In the genomic region with DNA sequence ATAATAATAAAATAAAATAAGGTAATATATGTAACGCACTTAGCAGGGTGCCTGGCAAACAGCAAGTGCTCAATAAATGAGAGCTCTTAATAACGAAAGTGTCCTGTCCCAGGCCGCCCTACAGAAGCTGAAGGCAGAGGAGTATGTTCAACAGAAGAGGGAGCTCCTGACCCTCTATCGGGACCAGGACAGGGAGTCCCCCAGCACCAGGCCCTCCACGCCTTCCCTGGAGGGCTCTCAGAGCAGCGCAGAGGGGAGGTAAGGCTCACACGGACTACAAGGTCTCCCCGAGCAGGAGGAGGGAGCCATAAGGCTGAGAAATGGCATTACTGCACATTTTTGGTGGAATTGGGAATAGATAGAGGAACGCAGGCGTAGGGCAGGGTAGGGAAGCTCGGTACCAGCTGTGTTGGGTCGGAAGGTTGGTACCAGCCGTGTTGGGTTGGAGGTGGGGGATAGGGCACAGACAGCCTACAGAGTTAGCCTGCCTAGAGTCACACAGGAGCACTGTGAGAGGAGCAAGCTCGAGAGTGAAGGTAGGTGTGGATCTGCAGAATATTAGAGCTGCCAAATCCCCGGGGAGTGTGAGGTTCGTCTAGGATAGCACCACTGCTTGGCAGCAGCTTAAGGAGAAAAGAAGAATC, we compare ENCODE assay signal across 8 cellular contexts. TPM values are rescaled to one million over a fixed set of nuclear protein-coding genes. Genes with fewer than 3 reads are reported as not detected.
A peak's percentile ranks its signal among the peaks of the same experiment; 100 is the strongest.
DNase-seq lines count a peak whose midpoint lies in the region; TF ChIP-seq lines count a peak whose summit lies in the region.

No MANE protein-coding gene starts in this region.

- peaks cover 0 to 98% (median 56%) of the 10 kb centered on the region in 4 donors for H3K4me1 ChIP-seq in tibial nerve

- no peaks in the 10 kb centered on the region for H3K9me3 ChIP-seq in tibial nerve

- TF ChIP-seq POLR2A in tibial nerve (IDR thresholded peaks at IDR 0.05): no peak

- 33 to 49% methylated on average over 16 of the region's 16 CpGs for WGBS in tibial nerve, 2 donors

- peak in 1 of 2 donors; percentile 41 for TF ChIP-seq EP300 in tibial nerve (IDR thresholded peaks at IDR 0.05)

- H3K27ac ChIP-seq in tibial nerve: peak overlapping the region in 3 of 4 donors; percentile 64 to 99 (median 99)

- TF ChIP-seq CTCF in kidney epithelial cell (IDR thresholded peaks at IDR 0.05; ENCODE audit: insufficient read depth, low read length, poor library complexity, severe bottlenecking): peak; percentile 41
- peak; percentile 47 to 74 (median 52) for TF ChIP-seq CTCF in tibial nerve (IDR thresholded peaks at IDR 0.05)

- peaks cover 8% of the 10 kb centered on the region for H3K36me3 ChIP-seq in kidney epithelial cell (ENCODE audit: control insufficient read depth, insufficient read depth, low read length)
- H3K36me3 ChIP-seq in tibial nerve: peaks cover 5 to 43% (median 24%) of the 10 kb centered on the region in 3 donors

- H3K4me3 ChIP-seq in kidney epithelial cell (ENCODE audit: low read depth, low read length) (no peak overlapping the region), tibial nerve (no peak overlapping the region)

- H3K27me3 ChIP-seq in kidney epithelial cell (ENCODE audit: control insufficient read depth, insufficient read depth, low read length) (no peaks in the 10 kb centered on the region), tibial nerve (no peaks in the 10 kb centered on the region)

- DNase-seq in D341Med (ENCODE audit: low spot score) (peak; percentile 57), M059J (ENCODE audit: low read depth) (peak; percentile 57), astrocyte of the hippocampus (ENCODE audit: low read depth, low spot score) (peak; percentile 67), kidney epithelial cell (ENCODE audit: low read depth) (no peak), tibial nerve (ENCODE audit: low spot score in 2 of 2) (no peak), SHP77 treated with DMSO at 0.1 percent for 48 hours (lab: John Stamatoyannopoulos, UW) (no peak), NCI-H1092 treated with DMSO at 0.1 percent for 48 hours (lab: John Stamatoyannopoulos, UW) (no peak), SKM-1 (lab: John Stamatoyannopoulos, UW; ENCODE audit: unreplicated experiment) (no peak)

RNA-seq across cellular contexts. Expression of gene TNFRSF1A, which starts 15.4 kb away (rescaled TPM):
- total RNA-seq in M059J (2014; rRNA removed; shearing (Covaris generic)): 180 and 233 TPM in 2 replicates
- 115 and 143 TPM in 2 replicates for total RNA-seq in kidney epithelial cell
- 100 to 1,000 TPM; 196 to 437 (median 306) TPM for total RNA-seq in tibial nerve

RNA-seq across cellular contexts. Expression of gene PLEKHG6, which starts 16.0 kb away (rescaled TPM):
- total RNA-seq in M059J (2014; rRNA removed; shearing (Covaris generic)): 0.05 TPM in 1 of 2 replicates, not detected in the other
- total RNA-seq in kidney epithelial cell: 2.3 and 3.3 TPM in 2 replicates
- total RNA-seq in tibial nerve: 10 to 100 TPM in 1 of 4 donors, 1 to 10 TPM in 2, not detected in 1; 2.9 to 15.3 (median 7.6) TPM

RNA-seq across cellular contexts. Expression of gene SCNN1A, which starts 48.9 kb away (rescaled TPM):
- 1.5 and 4.5 TPM in 2 replicates for total RNA-seq in M059J (2014; rRNA removed; shearing (Covaris generic))
- total RNA-seq in kidney epithelial cell (10.4 and 11.1 TPM in 2 replicates), tibial nerve (10 to 100 TPM; 15.9 to 46.5 (median 18.8) TPM)

RNA-seq across cellular contexts. Expression of gene LTBR, which starts 57.5 kb away (rescaled TPM):
- 0.34 and 0.49 TPM in 2 replicates for total RNA-seq in M059J (2014; rRNA removed; shearing (Covaris generic))
- total RNA-seq in kidney epithelial cell (134 and 219 TPM in 2 replicates), tibial nerve (100 to 1,000 TPM; 119 to 234 (median 151) TPM)

Comparison
In these comparisons a context has a peak if more than half of its experiments do, and no peak if none do; other contexts are left out.
1. DNase-seq: peak in D341Med (single experiment), M059J (single experiment) and astrocyte of the hippocampus (single experiment); none in kidney epithelial cell (single experiment), tibial nerve (0 of 2), SHP77 treated with DMSO at 0.1 percent for 48 hours (single experiment), NCI-H1092 treated with DMSO at 0.1 percent for 48 hours (single experiment) and SKM-1 (single experiment).